Comparison of ENCODE assay signal across 28 cellular contexts in the genomic region with DNA sequence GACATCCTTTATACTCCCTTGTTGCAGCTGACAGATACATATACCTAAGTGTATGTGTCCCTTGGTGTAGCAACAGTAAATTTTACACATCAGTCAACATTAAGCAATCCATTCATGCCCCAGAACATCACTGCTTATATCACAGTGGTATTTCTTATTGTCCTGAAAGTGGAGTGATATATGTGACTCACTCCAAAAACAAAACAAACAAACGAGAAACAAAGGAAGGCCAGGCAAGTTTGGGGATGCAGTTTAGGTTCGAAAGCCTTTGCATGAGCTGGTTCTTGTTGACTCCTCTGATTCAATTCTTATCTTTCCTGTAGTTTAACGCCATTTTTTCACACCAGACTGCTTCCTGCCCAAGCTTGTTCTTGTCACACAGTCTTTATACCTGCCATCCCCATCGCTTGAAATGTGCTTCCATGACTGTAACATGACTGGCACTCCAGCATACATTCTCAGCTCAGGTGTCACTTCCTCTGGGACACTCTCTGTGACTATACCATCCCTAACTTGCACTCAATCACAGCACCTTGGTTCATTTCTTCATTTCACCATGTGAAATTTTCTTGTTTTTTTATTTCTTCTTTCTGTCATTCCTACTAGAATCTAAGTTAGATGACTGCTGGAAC.
DNase-seq lines count a peak whose midpoint lies in the region; ATAC-seq and TF ChIP-seq lines count a peak whose summit lies in the region.
"Had no signal": no experiment of that assay in that cellular context is flagged by ENCODE, and none has a peak within 500 bp of the region (broad histone marks: within the 10 kb centered on the region; RNA-seq: fewer than 3 reads in every experiment).

No MANE protein-coding gene starts in this region.

- ATAC-seq in RWPE2 (ENCODE audit: low read depth) (peak; percentile 89), GM18873 (IDR thresholded peaks at IDR 0.05; ENCODE audit: low FRiP score, unreplicated experiment) (no peak)
- ATAC-seq: naive thymus-derived CD4-positive, alpha-beta T cell; psoas muscle; stimulated activated memory B cell treated with anti-CD40 and anti-IgM and Interleukin-4, amounts not matched to agents 10 μg/mL and 1 μg/mL and 100 μg/mL, for 72 hours had no signal

- H3K9me3 ChIP-seq in RWPE2 (ENCODE audit: severe bottlenecking) (no peaks in the 10 kb centered on the region), esophagus squamous epithelium (no peaks in the 10 kb centered on the region)
- H3K9me3 ChIP-seq: psoas muscle had no signal

- H3K36me3 ChIP-seq in RWPE2 (ENCODE audit: low read depth): no peaks in the 10 kb centered on the region
- H3K36me3 ChIP-seq in esophagus squamous epithelium: no peaks in the 10 kb centered on the region
- H3K36me3 ChIP-seq in H7 (replicated peaks; ENCODE audit: control insufficient read depth, insufficient read depth, low read length): no peaks in the 10 kb centered on the region
- H3K36me3 ChIP-seq: brain microvascular endothelial cell had no signal

- no peak for TF ChIP-seq CTCF in RWPE2 (IDR thresholded peaks at IDR 0.05; ENCODE audit: poor library complexity, severe bottlenecking)
- no peak for TF ChIP-seq CTCF in esophagus squamous epithelium (IDR thresholded peaks at IDR 0.05)

- H3K27me3 ChIP-seq in RWPE2 (ENCODE audit: insufficient read depth, poor library complexity, severe bottlenecking) (no peaks in the 10 kb centered on the region), esophagus squamous epithelium (no peaks in the 10 kb centered on the region), H7 (ENCODE audit: control insufficient read depth, insufficient read depth, low read length) (no peaks in the 10 kb centered on the region)
- H3K27me3 ChIP-seq: brain microvascular endothelial cell had no signal

- TF ChIP-seq POLR2A in esophagus squamous epithelium (IDR thresholded peaks at IDR 0.05): no peak

- H3K27ac ChIP-seq in RWPE2 (ENCODE audit: poor library complexity, severe bottlenecking) (no peak overlapping the region), esophagus squamous epithelium (peak overlapping the region; percentile 21 to 85 (median 50))
- H3K27ac ChIP-seq: 22Rv1, brain microvascular endothelial cell, psoas muscle had no signal

- H3K4me1 ChIP-seq in RWPE2 (ENCODE audit: insufficient read depth, poor library complexity, severe bottlenecking) (peaks cover 6% of the 10 kb centered on the region), esophagus squamous epithelium (peaks cover 0 to 43% (median 0%) of the 10 kb centered on the region in 3 donors)
- H3K4me1 ChIP-seq: psoas muscle had no signal

- intact Hi-C loops in esophagus squamous epithelium (cut with DNase I): no loop called here

- peak; percentile 25 for DNase-seq in DMS153 (lab: John Stamatoyannopoulos, UW)
- DNase-seq in DMS153 treated with DMSO at 0.1 percent for 48 hours (lab: John Stamatoyannopoulos, UW; ENCODE audit: unreplicated experiment): no peak
- DNase-seq in RWPE2 (ENCODE audit: low spot score): no peak
- no peak for DNase-seq in esophagus squamous epithelium (lab: John Stamatoyannopoulos, UW)
- peak; percentile 12 for DNase-seq in retina
- no peak for DNase-seq in H7
- no peak for DNase-seq in COR-L47 (lab: John Stamatoyannopoulos, UW)
- DNase-seq: activated CD4-positive, alpha-beta memory T cell treated with anti-CD3 and anti-CD28 coated beads, Interleukin-2, amount 10 ng/mL, durations not matched to agents 7 days and 5 days; activated CD8-positive, alpha-beta memory T cell treated with anti-CD3 and anti-CD28 coated beads, Interleukin-2, amount 50 U/mL, for 4 hours; activated naive CD4-positive, alpha-beta T cell treated with anti-CD3 and anti-CD28 coated beads, Interleukin-2, amount 10 ng/mL, durations not matched to agents 7 days and 5 days; brain microvascular endothelial cell; EL; head of caudate nucleus; KG1; MM.1S; naive thymus-derived CD4-positive, alpha-beta T cell; NCI-H1105 treated with DMSO at 0.1 percent for 48 hours; NCI-H1930; NCI-H69; occipital lobe; psoas muscle; SIG-M5; stimulated activated CD4-positive, alpha-beta T cell treated with anti-CD3 and anti-CD28 coated beads, Interleukin-15, amount 100 ng/mL, for 24 hours; SW 1271; T-helper 9 cell had no signal

- H3K4me3 ChIP-seq in RWPE2 (ENCODE audit: severe bottlenecking): no peak overlapping the region
- H3K4me3 ChIP-seq in esophagus squamous epithelium: no peak overlapping the region
- H3K4me3 ChIP-seq in H7 (ENCODE audit: insufficient read depth, low read depth, low read length): no peak overlapping the region
- H3K4me3 ChIP-seq: psoas muscle had no signal

- 37 to 44% methylated on average over 4 of the region's 4 CpGs for WGBS in esophagus squamous epithelium, 2 donors

Comparison
In these comparisons a context has a peak if more than half of its experiments do, and no peak if none do; other contexts are left out.
1. DNase-seq: peak in DMS153 (single experiment) and retina (single experiment); none in DMS153 treated with DMSO at 0.1 percent for 48 hours (single experiment), RWPE2 (single experiment), esophagus squamous epithelium (single experiment), H7 (single experiment) and COR-L47 (single experiment).